In genomic region chr5:6721442-6721841, GRCh38 we compare ENCODE assay signal across 9 cellular contexts. TPM values are rescaled to one million over a fixed set of nuclear protein-coding genes. Genes with fewer than 3 reads are reported as not detected.
DNase-seq lines count a peak whose midpoint lies in the region; ATAC-seq and TF ChIP-seq lines count a peak whose summit lies in the region.
"Had no signal": no experiment of that assay in that cellular context is flagged by ENCODE, and none has a peak within 500 bp of the region (broad histone marks: within the 10 kb centered on the region; RNA-seq: fewer than 3 reads in every experiment).

No MANE protein-coding gene starts in this region.

- WGBS in suprapubic skin: 35% methylated on average over 4 of the region's 4 CpGs

- DNase-seq in activated T-cell treated with anti-CD3 and anti-CD28 coated beads, Interleukin-2, amount 50 U/mL, for 24 hours: no peak
- no peak for DNase-seq in activated T-cell treated with anti-CD3 and anti-CD28 coated beads, Interleukin-2, amount 50 U/mL, for 1 hour
- DNase-seq in left ventricle myocardium superior (peak; percentile 44), suprapubic skin (ENCODE audit: low spot score in 2 of 2) (peak in 1 of 2 donors; percentile 62), A172 (ENCODE audit: low spot score) (no peak), middle frontal gyrus (ENCODE audit: extremely low spot score, low spot score) (no peak), omental fat pad (ENCODE audit: low spot score) (no peak)
- DNase-seq: SHP77 had no signal

- intact Hi-C loops in left ventricle myocardium superior (cut with micrococcal nuclease): no loop called here

- H3K27me3 ChIP-seq in suprapubic skin: no peaks in the 10 kb centered on the region

- no peaks in the 10 kb centered on the region for H3K27me3 Mint-ChIP-seq in activated T-cell treated with anti-CD3 and anti-CD28 coated beads, Interleukin-2, amount 50 U/mL, for 24 hours

- peak overlapping the region; percentile 84 for H3K27ac Mint-ChIP-seq in activated T-cell treated with anti-CD3 and anti-CD28 coated beads, Interleukin-2, amount 50 U/mL, for 24 hours

- no peaks in the 10 kb centered on the region for H3K9me3 ChIP-seq in suprapubic skin

- H3K36me3 Mint-ChIP-seq in activated T-cell treated with anti-CD3 and anti-CD28 coated beads, Interleukin-2, amount 50 U/mL, for 24 hours (ENCODE audit: low read depth): peaks cover 82% of the 10 kb centered on the region

- no peak overlapping the region for H3K27ac ChIP-seq in suprapubic skin

- H3K4me1 Mint-ChIP-seq in activated T-cell treated with anti-CD3 and anti-CD28 coated beads, Interleukin-2, amount 50 U/mL, for 24 hours (ENCODE audit: low read depth): peaks cover 94% of the 10 kb centered on the region

- TF ChIP-seq CTCF in suprapubic skin (IDR thresholded peaks at IDR 0.05) (no peak), omental fat pad (IDR thresholded peaks at IDR 0.05) (no peak)

- H3K4me3 ChIP-seq in suprapubic skin: peak overlapping the region; percentile 24

- H3K4me1 ChIP-seq in suprapubic skin: peaks cover 67% of the 10 kb centered on the region

- no peak for TF ChIP-seq EP300 in suprapubic skin (IDR thresholded peaks at IDR 0.05)

- TF ChIP-seq POLR2A in suprapubic skin (IDR thresholded peaks at IDR 0.05): no peak

- peaks cover 2% of the 10 kb centered on the region for H3K36me3 ChIP-seq in suprapubic skin

- peak; percentile 32; the same call in 2 of the 3 replicates for ATAC-seq in SK-N-SH treated with all-trans-retinoic acid at 6 μM for 48 hours
- peak; percentile 27 for ATAC-seq in left ventricle myocardium superior
- no peak for ATAC-seq in omental fat pad (ENCODE audit: low FRiP score)

- peak overlapping the region; percentile 58 for H3K4me3 Mint-ChIP-seq in activated T-cell treated with anti-CD3 and anti-CD28 coated beads, Interleukin-2, amount 50 U/mL, for 24 hours

- no peaks in the 10 kb centered on the region for H3K9me3 Mint-ChIP-seq in activated T-cell treated with anti-CD3 and anti-CD28 coated beads, Interleukin-2, amount 50 U/mL, for 24 hours

TF ChIP-seq in SK-N-SH treated with all-trans-retinoic acid at 6 μM for 48 hours, 23 proteins besides CTCF, POLR2A, EP300 and RAD21:
- TF ChIP-seq PPARA (CRISPR knock-in tag; IDR thresholded peaks at IDR 0.05; ENCODE audit: borderline replicate concordance) (no peak), POU6F1 (CRISPR knock-in tag; IDR thresholded peaks at IDR 0.05; ENCODE audit: borderline replicate concordance, low read depth) (no peak), TCF4 (CRISPR knock-in tag; IDR thresholded peaks at IDR 0.05; ENCODE audit: borderline replicate concordance) (no peak), ESRRG (CRISPR knock-in tag; IDR thresholded peaks at IDR 0.05) (no peak), ZC3H10 (CRISPR knock-in tag; IDR thresholded peaks at IDR 0.05) (no peak), RARB (CRISPR knock-in tag; IDR thresholded peaks at IDR 0.05) (no peak), ARNTL (CRISPR knock-in tag; IDR thresholded peaks at IDR 0.05; ENCODE audit: borderline replicate concordance, low read depth) (no peak), SNAI2 (CRISPR knock-in tag; IDR thresholded peaks at IDR 0.05) (no peak), ZNF565 (CRISPR knock-in tag; conservative IDR thresholded peaks at IDR 0.05; ENCODE audit: low read depth) (no peak), ZFP3 (CRISPR knock-in tag; IDR thresholded peaks at IDR 0.05) (no peak), GLIS3 (CRISPR knock-in tag; IDR thresholded peaks at IDR 0.05) (no peak), ZFP30 (CRISPR knock-in tag; IDR thresholded peaks at IDR 0.05) (no peak), TOX (CRISPR knock-in tag; IDR thresholded peaks at IDR 0.05; ENCODE audit: borderline replicate concordance) (no peak), CSDC2 (CRISPR knock-in tag; IDR thresholded peaks at IDR 0.05) (no peak), BACH2 (CRISPR knock-in tag; IDR thresholded peaks at IDR 0.05; ENCODE audit: borderline replicate concordance) (no peak), OSR1 (CRISPR knock-in tag; IDR thresholded peaks at IDR 0.05) (no peak)
- TF ChIP-seq, protein P1, sequence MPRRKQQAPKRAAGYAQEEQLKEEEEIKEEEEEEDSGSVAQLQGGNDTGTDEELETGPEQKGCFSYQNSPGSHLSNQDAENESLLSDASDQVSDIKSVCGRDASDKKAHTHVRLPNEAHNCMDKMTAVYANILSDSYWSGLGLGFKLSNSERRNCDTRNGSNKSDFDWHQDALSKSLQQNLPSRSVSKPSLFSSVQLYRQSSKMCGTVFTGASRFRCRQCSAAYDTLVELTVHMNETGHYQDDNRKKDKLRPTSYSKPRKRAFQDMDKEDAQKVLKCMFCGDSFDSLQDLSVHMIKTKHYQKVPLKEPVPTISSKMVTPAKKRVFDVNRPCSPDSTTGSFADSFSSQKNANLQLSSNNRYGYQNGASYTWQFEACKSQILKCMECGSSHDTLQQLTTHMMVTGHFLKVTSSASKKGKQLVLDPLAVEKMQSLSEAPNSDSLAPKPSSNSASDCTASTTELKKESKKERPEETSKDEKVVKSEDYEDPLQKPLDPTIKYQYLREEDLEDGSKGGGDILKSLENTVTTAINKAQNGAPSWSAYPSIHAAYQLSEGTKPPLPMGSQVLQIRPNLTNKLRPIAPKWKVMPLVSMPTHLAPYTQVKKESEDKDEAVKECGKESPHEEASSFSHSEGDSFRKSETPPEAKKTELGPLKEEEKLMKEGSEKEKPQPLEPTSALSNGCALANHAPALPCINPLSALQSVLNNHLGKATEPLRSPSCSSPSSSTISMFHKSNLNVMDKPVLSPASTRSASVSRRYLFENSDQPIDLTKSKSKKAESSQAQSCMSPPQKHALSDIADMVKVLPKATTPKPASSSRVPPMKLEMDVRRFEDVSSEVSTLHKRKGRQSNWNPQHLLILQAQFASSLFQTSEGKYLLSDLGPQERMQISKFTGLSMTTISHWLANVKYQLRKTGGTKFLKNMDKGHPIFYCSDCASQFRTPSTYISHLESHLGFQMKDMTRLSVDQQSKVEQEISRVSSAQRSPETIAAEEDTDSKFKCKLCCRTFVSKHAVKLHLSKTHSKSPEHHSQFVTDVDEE (CRISPR knock-in tag; IDR thresholded peaks at IDR 0.05): no peak
- TF ChIP-seq, protein P2, sequence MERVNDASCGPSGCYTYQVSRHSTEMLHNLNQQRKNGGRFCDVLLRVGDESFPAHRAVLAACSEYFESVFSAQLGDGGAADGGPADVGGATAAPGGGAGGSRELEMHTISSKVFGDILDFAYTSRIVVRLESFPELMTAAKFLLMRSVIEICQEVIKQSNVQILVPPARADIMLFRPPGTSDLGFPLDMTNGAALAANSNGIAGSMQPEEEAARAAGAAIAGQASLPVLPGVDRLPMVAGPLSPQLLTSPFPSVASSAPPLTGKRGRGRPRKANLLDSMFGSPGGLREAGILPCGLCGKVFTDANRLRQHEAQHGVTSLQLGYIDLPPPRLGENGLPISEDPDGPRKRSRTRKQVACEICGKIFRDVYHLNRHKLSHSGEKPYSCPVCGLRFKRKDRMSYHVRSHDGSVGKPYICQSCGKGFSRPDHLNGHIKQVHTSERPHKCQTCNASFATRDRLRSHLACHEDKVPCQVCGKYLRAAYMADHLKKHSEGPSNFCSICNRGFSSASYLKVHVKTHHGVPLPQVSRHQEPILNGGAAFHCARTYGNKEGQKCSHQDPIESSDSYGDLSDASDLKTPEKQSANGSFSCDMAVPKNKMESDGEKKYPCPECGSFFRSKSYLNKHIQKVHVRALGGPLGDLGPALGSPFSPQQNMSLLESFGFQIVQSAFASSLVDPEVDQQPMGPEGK (CRISPR knock-in tag; IDR thresholded peaks at IDR 0.05; ENCODE audit: borderline replicate concordance): no peak
- TF ChIP-seq, protein P3, sequence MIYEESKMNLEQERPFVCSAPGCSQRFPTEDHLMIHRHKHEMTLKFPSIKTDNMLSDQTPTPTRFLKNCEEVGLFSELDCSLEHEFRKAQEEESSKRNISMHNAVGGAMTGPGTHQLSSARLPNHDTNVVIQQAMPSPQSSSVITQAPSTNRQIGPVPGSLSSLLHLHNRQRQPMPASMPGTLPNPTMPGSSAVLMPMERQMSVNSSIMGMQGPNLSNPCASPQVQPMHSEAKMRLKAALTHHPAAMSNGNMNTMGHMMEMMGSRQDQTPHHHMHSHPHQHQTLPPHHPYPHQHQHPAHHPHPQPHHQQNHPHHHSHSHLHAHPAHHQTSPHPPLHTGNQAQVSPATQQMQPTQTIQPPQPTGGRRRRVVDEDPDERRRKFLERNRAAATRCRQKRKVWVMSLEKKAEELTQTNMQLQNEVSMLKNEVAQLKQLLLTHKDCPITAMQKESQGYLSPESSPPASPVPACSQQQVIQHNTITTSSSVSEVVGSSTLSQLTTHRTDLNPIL (CRISPR knock-in tag; IDR thresholded peaks at IDR 0.05; ENCODE audit: low read depth): no peak
TF ChIP-seq in SK-N-SH treated with all-trans-retinoic acid at 6 μM for 48 hours: peak in this region for 0.

RNA-seq across cellular contexts. Expression of gene TENT4A, which starts 8.2 kb away (rescaled TPM):
- 10.7 TPM for total RNA-seq in left ventricle myocardium superior
- total RNA-seq in suprapubic skin: 10 to 100 TPM; 36.4 to 67.3 (median 42.4) TPM
- total RNA-seq in A172 (2014; rRNA removed; shearing (Covaris generic)): 7.6 and 7.8 TPM in 2 replicates
- 10 to 100 TPM; 25.1 to 40.1 (median 31.1) TPM for total RNA-seq in omental fat pad
